ENCODE assay signal across 1 cellular context in genomic region chr11:540583-541432, GRCh38.
A peak's percentile ranks its signal among the peaks of the same experiment; 100 is the strongest.
TF ChIP-seq lines count a peak whose summit lies in the region.

No MANE protein-coding gene starts in this region.

TF ChIP-seq in K562, 482 proteins besides CTCF, POLR2A, EP300 and RAD21:
- TF ChIP-seq POLR2G (IDR thresholded peaks at IDR 0.05; ENCODE audit: low read depth, low read length): peak; percentile 25; the same call in 1 of the 2 replicates
- no peak for TF ChIP-seq SMARCE1 (IDR thresholded peaks at IDR 0.05)
